In the genomic region with DNA sequence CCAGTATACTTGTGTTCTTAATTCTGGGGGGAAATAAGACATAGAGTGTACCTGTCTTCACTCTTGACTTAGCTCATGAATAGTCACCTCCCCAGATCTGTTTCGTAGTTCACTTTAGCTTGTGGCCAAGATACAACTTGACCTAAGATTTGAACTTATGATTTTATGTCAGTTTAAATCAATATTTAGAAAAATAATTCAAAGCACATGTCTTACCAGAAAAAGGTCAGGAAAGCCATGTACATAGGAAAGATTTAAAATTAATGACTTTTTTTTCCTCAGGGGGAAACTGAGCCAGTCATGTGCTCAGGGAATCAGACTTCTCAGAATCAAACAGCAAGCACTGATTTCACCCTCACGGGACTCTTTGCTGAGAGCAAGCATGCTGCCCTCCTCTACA, we compare ENCODE assay signal across 7 cellular contexts. TPM values are rescaled to one million over a fixed set of nuclear protein-coding genes. Genes with fewer than 3 reads are reported as not detected.
"Had no signal": no experiment of that assay in that cellular context is flagged by ENCODE, and none has a peak within 500 bp of the region (broad histone marks: within the 10 kb centered on the region; RNA-seq: fewer than 3 reads in every experiment).

TSS of gene OR2T3 (plus strand) at position 301 of the 400 bp plus-strand sequence. CDS start at position 301, 0 bp downstream.

RNA-seq across cellular contexts. Expression of gene OR2T3, which starts in this region (rescaled TPM):
- polyA plus RNA-seq: hepatocyte; immature natural killer cell; keratinocyte; liver; lung; mammary epithelial cell; naive thymus-derived CD4-positive, alpha-beta T cell had no signal
